ENCODE assay signal across 9 cellular contexts in genomic region chr12:81077329-81077685, GRCh38. TPM values are rescaled to one million over a fixed set of nuclear protein-coding genes. Genes with fewer than 3 reads are reported as not detected.
DNase-seq lines count a peak whose midpoint lies in the region; ATAC-seq, FAIRE-seq and TF ChIP-seq lines count a peak whose summit lies in the region.
"Had no signal": no experiment of that assay in that cellular context is flagged by ENCODE, and none has a peak within 500 bp of the region (broad histone marks: within the 10 kb centered on the region; RNA-seq: fewer than 3 reads in every experiment).

No MANE protein-coding gene starts in this region.

- H3K9me1 ChIP-seq in keratinocyte (ENCODE audit: control insufficient read depth, extremely low read depth, insufficient read depth, low read length): no peaks in the 10 kb centered on the region

- no peaks in the 10 kb centered on the region for H3K79me2 ChIP-seq in keratinocyte (ENCODE audit: control insufficient read depth, insufficient read depth, low read length)

- H3K4me2 ChIP-seq in keratinocyte (ENCODE audit: control insufficient read depth, extremely low read depth, insufficient read depth, low read depth, low read length): peak overlapping the region; percentile 47

- ATAC-seq in GM18517 (IDR thresholded peaks at IDR 0.05; ENCODE audit: unreplicated experiment) (no peak), HG02885 (IDR thresholded peaks at IDR 0.05; ENCODE audit: poor library complexity, unreplicated experiment) (no peak), HG03097 (IDR thresholded peaks at IDR 0.05; ENCODE audit: low FRiP score, unreplicated experiment) (no peak)

- H2AFZ ChIP-seq in keratinocyte (ENCODE audit: control insufficient read depth, low read length): peak overlapping the region; percentile 52

- peaks cover 3% of the 10 kb centered on the region; the same call in 1 of the 2 replicates for H3K27me3 Mint-ChIP-seq in HFFc6 (ENCODE audit: insufficient read depth)

- H3K4me3 ChIP-seq in colonic mucosa (peak overlapping the region; percentile 24), keratinocyte (ENCODE audit: control insufficient read depth in 2 of 3, extremely low read depth in 1 of 3, insufficient read depth in 2 of 3, low read depth in 1 of 3, low read length in 3 of 3) (peak overlapping the region in 1 of 3 experiments; percentile 19), spleen (peak overlapping the region in 4 of 8 donors; percentile 36 to 65 (median 42))

- DNase-seq in HFFc6 (no peak), colonic mucosa (no peak), keratinocyte (ENCODE audit: low read depth, low spot score) (no peak), spleen (no peak), CD1c-positive myeloid dendritic cell (ENCODE audit: extremely low spot score) (no peak)

- H3K36me3 Mint-ChIP-seq in HFFc6 (ENCODE audit: low read depth): no peaks in the 10 kb centered on the region
- H3K36me3 Mint-ChIP-seq: activated naive CD4-positive, alpha-beta T cell treated with anti-CD3 and anti-CD28 coated beads, Interleukin-2, amount 50 U/mL, for 24 hours had no signal

- H3K4me1 ChIP-seq in colonic mucosa (no peaks in the 10 kb centered on the region), keratinocyte (ENCODE audit: control insufficient read depth, extremely low read depth, insufficient read depth, low read length) (peaks cover 10% of the 10 kb centered on the region), spleen (peaks cover 0 to 6% (median 0%) of the 10 kb centered on the region in 6 donors)

- no peaks in the 10 kb centered on the region for H3K36me3 ChIP-seq in colonic mucosa
- no peaks in the 10 kb centered on the region for H3K36me3 ChIP-seq in keratinocyte (ENCODE audit: control insufficient read depth in 2 of 2, extremely low read depth in 1 of 2, insufficient read depth in 2 of 2, low read length in 2 of 2)
- H3K36me3 ChIP-seq in spleen: no peaks in the 10 kb centered on the region

- H3K9me3 ChIP-seq in colonic mucosa (no peaks in the 10 kb centered on the region), keratinocyte (ENCODE audit: control insufficient read depth, low read depth, low read length) (no peaks in the 10 kb centered on the region), spleen (no peaks in the 10 kb centered on the region)

- dilution Hi-C loops in keratinocyte (cut with MboI; ENCODE audit: extremely low pct_ligation_motif_present, low sequenced_read_pairs): no loop called here

- H3K4me3 Mint-ChIP-seq in HFFc6: peak overlapping the region; percentile 82
- H3K4me3 Mint-ChIP-seq: activated naive CD4-positive, alpha-beta T cell treated with anti-CD3 and anti-CD28 coated beads, Interleukin-2, amount 50 U/mL, for 24 hours had no signal

- intact Hi-C loops in colonic mucosa (cut with DNase I) (no loop called here), spleen (cut with DNase I; ENCODE audit: low total_unique reads) (no loop called here)

- H3K9ac ChIP-seq in colonic mucosa (ENCODE audit: low read depth in 2 of 2, low read length in 2 of 2): no peak overlapping the region
- no peak overlapping the region for H3K9ac ChIP-seq in keratinocyte (ENCODE audit: control insufficient read depth, extremely low read depth, insufficient read depth, low read length)

- no peak for TF ChIP-seq CTCF in HFFc6 (IDR thresholded peaks at IDR 0.05)
- TF ChIP-seq CTCF in colonic mucosa (IDR thresholded peaks at IDR 0.05): no peak
- no peak for TF ChIP-seq CTCF in keratinocyte (optimal IDR thresholded peaks at IDR 0.05 in 1 of 3, IDR thresholded peaks at IDR 0.05 in 1 of 3, conservative IDR thresholded peaks at IDR 0.05 in 1 of 3; ENCODE audit: extremely low read depth in 1 of 3, insufficient read depth in 2 of 3, low read length in 3 of 3)
- no peak for TF ChIP-seq CTCF in spleen (IDR thresholded peaks at IDR 0.05 in 8 of 11, conservative IDR thresholded peaks at IDR 0.05 in 3 of 11)

- no peak for TF ChIP-seq POLR2A in spleen (IDR thresholded peaks at IDR 0.05)

- no peaks in the 10 kb centered on the region for H4K20me1 ChIP-seq in keratinocyte (ENCODE audit: control insufficient read depth, extremely low read depth, insufficient read depth, low read length)

- 6 to 16% (median 10%) methylated on average over 6 of the region's 6 CpGs for WGBS in spleen, 5 donors

- peaks cover 17% of the 10 kb centered on the region for H3K4me1 Mint-ChIP-seq in HFFc6 (ENCODE audit: low read depth)
- H3K4me1 Mint-ChIP-seq: activated naive CD4-positive, alpha-beta T cell treated with anti-CD3 and anti-CD28 coated beads, Interleukin-2, amount 50 U/mL, for 24 hours had no signal

- H3K27ac ChIP-seq in colonic mucosa (no peak overlapping the region), keratinocyte (ENCODE audit: control insufficient read depth, insufficient read depth, low read length) (no peak overlapping the region), spleen (peak overlapping the region in 6 of 8 donors; percentile 64 to 79 (median 77))

- no peaks in the 10 kb centered on the region for H3K9me3 Mint-ChIP-seq in HFFc6

- no peaks in the 10 kb centered on the region for H3K27me3 ChIP-seq in colonic mucosa
- peaks cover 12% of the 10 kb centered on the region for H3K27me3 ChIP-seq in keratinocyte (ENCODE audit: control insufficient read depth, extremely low read depth, insufficient read depth, low read length)
- peaks cover 0 to 28% (median 12%) of the 10 kb centered on the region in 7 donors for H3K27me3 ChIP-seq in spleen (replicated peaks in 1 of 7)

- no peak overlapping the region for H3K27ac Mint-ChIP-seq in HFFc6
- H3K27ac Mint-ChIP-seq: activated naive CD4-positive, alpha-beta T cell treated with anti-CD3 and anti-CD28 coated beads, Interleukin-2, amount 50 U/mL, for 24 hours had no signal

- FAIRE-seq in keratinocyte (lab: Jason Lieb, UNC): no peak

RNA-seq across cellular contexts. Expression of gene ACSS3, which starts 0.6 kb away (rescaled TPM):
- 1 to 10 TPM in 1 of 6 experiments, under 1 TPM in 5; 0.66 to 1.1 (median 0.91) TPM for total RNA-seq in HFFc6 (2021; fragmentation: NEBNext Ultra II Directional; extraction: Animal tissue kit (Norgen Biotek cat#: 25700))
- total RNA-seq in colonic mucosa (1 to 10 TPM in 1 of 2 donors, under 1 TPM in 1; 0.77 to 1.6 TPM), spleen (10 to 100 TPM in 2 of 7 donors, 1 to 10 TPM in 5; 5.9 to 12.3 (median 9.0) TPM)
- polyA plus RNA-seq in keratinocyte (0.08 to 0.30 TPM (median 0.17 TPM) in 3 replicates), spleen (1 to 10 TPM; 1.1 to 1.4 (median 1.3) TPM)
- polyA plus RNA-seq in keratinocyte (2011; ENCODE audit: low read depth): 0.11 TPM
- 0.19 and 0.39 TPM in 2 replicates for polyA plus RNA-seq in keratinocyte (2011; cell fraction: cytosol; rRNA removed)
- polyA plus RNA-seq in keratinocyte (2011; cell fraction: nucleus; rRNA removed): 0.27 and 0.60 TPM in 2 replicates
- polyA plus RNA-seq in keratinocyte (2012; ENCODE audit: low replicate concordance): 0.22 TPM in 1 of 2 replicates, not detected in the other
- polyA minus RNA-seq in keratinocyte: 0.16 to 1.8 TPM (median 0.20 TPM) in 3 replicates
- not detected for polyA minus RNA-seq in keratinocyte (2011; cell fraction: cytosol; rRNA and poly(A)+ RNA removed)
- 0.63 and 1.2 TPM in 2 replicates for polyA minus RNA-seq in keratinocyte (2011; cell fraction: nucleus; rRNA and poly(A)+ RNA removed)

Comparison
In these comparisons a context has a peak if more than half of its experiments do, and no peak if none do; other contexts are left out.
1. H3K27ac ChIP-seq: peak in spleen (6 of 8); none in colonic mucosa (single experiment) and keratinocyte (single experiment).